24 cellular contexts compared by ENCODE assay signal in genomic region chr10:5478694-5479305, GRCh38. TPM values are rescaled to one million over a fixed set of nuclear protein-coding genes. Genes with fewer than 3 reads are reported as not detected.
"Had no signal": no experiment of that assay in that cellular context is flagged by ENCODE, and none has a peak within 500 bp of the region (broad histone marks: within the 10 kb centered on the region; RNA-seq: fewer than 3 reads in every experiment).

No MANE protein-coding gene starts in this region.

- H3K27ac ChIP-seq: gastrocnemius medialis, heart left ventricle, lower lobe of right lung, neutrophil, upper lobe of left lung had no signal

- H3K4me1 ChIP-seq: gastrocnemius medialis, heart left ventricle, lower lobe of right lung, upper lobe of left lung had no signal

- DNase-seq: activated B cell treated with CpG ODN at 0.5 μM for 24 hours; activated CD4-positive, alpha-beta T cell treated with anti-CD3 and anti-CD28 coated beads, Interleukin-2, amount 10 ng/mL, durations not matched to agents 24 days and 14 days; activated naive CD4-positive, alpha-beta T cell treated with anti-CD3 and anti-CD28 coated beads for 36 hours; activated naive CD8-positive, alpha-beta T cell treated with anti-CD3 and anti-CD28 coated beads, Interleukin-2, amount 50 U/mL, for 24 hours; activated T-cell treated with anti-CD3 and anti-CD28 coated beads for 4 hours; aorta; cerebellar nuclear complex; effector memory CD8-positive, alpha-beta T cell; gastrocnemius medialis; heart left ventricle; left colon; lower lobe of right lung; mucosa of descending colon; naive thymus-derived CD4-positive, alpha-beta T cell; right cardiac atrium; stimulated activated naive CD8-positive, alpha-beta T cell treated with anti-CD3 and anti-CD28 coated beads, Interleukin-15, amount 100 ng/mL, for 72 hours; T-helper 2 cell had no signal

- H3K4me3 Mint-ChIP-seq: activated B cell treated with CpG ODN at 0.5 μM for 24 hours; activated CD4-positive, alpha-beta T cell treated with anti-CD3 and anti-CD28 coated beads, Interleukin-2, amount 10 ng/mL, durations not matched to agents 24 days and 14 days; activated naive CD4-positive, alpha-beta T cell treated with anti-CD3 and anti-CD28 coated beads for 36 hours; activated naive CD8-positive, alpha-beta T cell treated with anti-CD3 and anti-CD28 coated beads, Interleukin-2, amount 50 U/mL, for 24 hours; dendritic cell treated with granulocyte-macrophage colony-stimulating factor and Interleukin-4, amounts not matched to agents 40 ng/mL and 50 ng/mL, for 4 days; effector memory CD8-positive, alpha-beta T cell; naive thymus-derived CD4-positive, alpha-beta T cell; stimulated activated naive CD8-positive, alpha-beta T cell treated with anti-CD3 and anti-CD28 coated beads, Interleukin-15, amount 100 ng/mL, for 72 hours had no signal

- H3K27me3 ChIP-seq: gastrocnemius medialis, heart left ventricle, neutrophil, upper lobe of left lung had no signal

- ATAC-seq: effector memory CD8-positive, alpha-beta T cell; gastrocnemius medialis; heart left ventricle; naive thymus-derived CD4-positive, alpha-beta T cell had no signal

- H3K9me3 ChIP-seq: gastrocnemius medialis, heart left ventricle, lower lobe of right lung, mucosa of descending colon, neutrophil, upper lobe of left lung had no signal

- H3K4me3 ChIP-seq: gastrocnemius medialis, heart left ventricle, lower lobe of right lung, mucosa of descending colon, upper lobe of left lung had no signal

- H3K27ac Mint-ChIP-seq: activated B cell treated with CpG ODN at 0.5 μM for 24 hours; activated CD4-positive, alpha-beta T cell treated with anti-CD3 and anti-CD28 coated beads, Interleukin-2, amount 10 ng/mL, durations not matched to agents 24 days and 14 days; activated naive CD4-positive, alpha-beta T cell treated with anti-CD3 and anti-CD28 coated beads for 36 hours; activated naive CD8-positive, alpha-beta T cell treated with anti-CD3 and anti-CD28 coated beads, Interleukin-2, amount 50 U/mL, for 24 hours; effector memory CD8-positive, alpha-beta T cell had no signal

- H3K9me3 Mint-ChIP-seq: activated B cell treated with CpG ODN at 0.5 μM for 24 hours; activated CD4-positive, alpha-beta T cell treated with anti-CD3 and anti-CD28 coated beads, Interleukin-2, amount 10 ng/mL, durations not matched to agents 24 days and 14 days; activated naive CD4-positive, alpha-beta T cell treated with anti-CD3 and anti-CD28 coated beads for 36 hours; activated naive CD8-positive, alpha-beta T cell treated with anti-CD3 and anti-CD28 coated beads, Interleukin-2, amount 50 U/mL, for 24 hours; dendritic cell treated with granulocyte-macrophage colony-stimulating factor and Interleukin-4, amounts not matched to agents 40 ng/mL and 50 ng/mL, for 4 days; effector memory CD8-positive, alpha-beta T cell; naive thymus-derived CD4-positive, alpha-beta T cell; stimulated activated naive CD8-positive, alpha-beta T cell treated with anti-CD3 and anti-CD28 coated beads, Interleukin-15, amount 100 ng/mL, for 72 hours had no signal

- H3K27me3 Mint-ChIP-seq: activated CD4-positive, alpha-beta T cell treated with anti-CD3 and anti-CD28 coated beads, Interleukin-2, amount 10 ng/mL, durations not matched to agents 24 days and 14 days; activated naive CD8-positive, alpha-beta T cell treated with anti-CD3 and anti-CD28 coated beads, Interleukin-2, amount 50 U/mL, for 24 hours; stimulated activated naive CD8-positive, alpha-beta T cell treated with anti-CD3 and anti-CD28 coated beads, Interleukin-15, amount 100 ng/mL, for 72 hours had no signal

- H3K36me3 Mint-ChIP-seq: naive thymus-derived CD4-positive, alpha-beta T cell had no signal

- H3K36me3 ChIP-seq: gastrocnemius medialis, heart left ventricle, lower lobe of right lung, neutrophil, upper lobe of left lung had no signal

RNA-seq across cellular contexts. Expression of gene CALML5, which starts 20.6 kb away (rescaled TPM):
- total RNA-seq: activated B cell treated with CpG ODN at 0.5 μM for 24 hours; activated CD4-positive, alpha-beta T cell treated with anti-CD3 and anti-CD28 coated beads, Interleukin-2, amount 10 ng/mL, durations not matched to agents 24 days and 14 days; activated CD8-positive, alpha-beta memory T cell treated with anti-CD3 and anti-CD28 coated beads for 36 hours; activated naive CD4-positive, alpha-beta T cell treated with anti-CD3 and anti-CD28 coated beads for 36 hours; aorta; epithelial cell of proximal tubule; gastrocnemius medialis; heart left ventricle; left colon; lower lobe of right lung; mucosa of descending colon; naive thymus-derived CD4-positive, alpha-beta T cell; posterior vena cava; right cardiac atrium; temporal lobe; upper lobe of left lung had no signal
- polyA plus RNA-seq: aorta; heart left ventricle; naive thymus-derived CD4-positive, alpha-beta T cell; right cardiac atrium had no signal

RNA-seq across cellular contexts. Expression of gene CALML3, which starts 46.0 kb away (rescaled TPM):
- total RNA-seq: activated B cell treated with CpG ODN at 0.5 μM for 24 hours; activated CD4-positive, alpha-beta T cell treated with anti-CD3 and anti-CD28 coated beads, Interleukin-2, amount 10 ng/mL, durations not matched to agents 24 days and 14 days; activated CD8-positive, alpha-beta memory T cell treated with anti-CD3 and anti-CD28 coated beads for 36 hours; activated naive CD4-positive, alpha-beta T cell treated with anti-CD3 and anti-CD28 coated beads for 36 hours; aorta; epithelial cell of proximal tubule; gastrocnemius medialis; heart left ventricle; lower lobe of right lung; naive thymus-derived CD4-positive, alpha-beta T cell; posterior vena cava; right cardiac atrium; temporal lobe; upper lobe of left lung had no signal
- polyA plus RNA-seq: naive thymus-derived CD4-positive, alpha-beta T cell; right cardiac atrium had no signal
